ENCODE assay signal across 9 cellular contexts in genomic region chr4:180827193-180827592, GRCh38.
DNase-seq lines count a peak whose midpoint lies in the region; ATAC-seq, FAIRE-seq and TF ChIP-seq lines count a peak whose summit lies in the region.
"Had no signal": no experiment of that assay in that cellular context is flagged by ENCODE, and none has a peak within 500 bp of the region (broad histone marks: within the 10 kb centered on the region; RNA-seq: fewer than 3 reads in every experiment).

No MANE protein-coding gene starts in this region.

- H3K27ac ChIP-seq in SJSA1 = peak overlapping the region; percentile 27; the same call in 1 of the 2 replicates
- H3K27ac ChIP-seq in gastroesophageal sphincter = no peak overlapping the region

- ATAC-seq in gastroesophageal sphincter (no peak), HG03432 (IDR thresholded peaks at IDR 0.05; ENCODE audit: unreplicated experiment) (no peak)

- no peak for TF ChIP-seq CTCF in gastroesophageal sphincter (IDR thresholded peaks at IDR 0.05)

- 24 to 53% methylated on average over 4 of the region's 4 CpGs for WGBS in gastroesophageal sphincter (ENCODE audit: low coverage in 1 of 2), 2 donors

- TF ChIP-seq EP300 in gastroesophageal sphincter (IDR thresholded peaks at IDR 0.05) = no peak

- H3K4me1 ChIP-seq in SJSA1 (replicated peaks) (peaks cover 14% of the 10 kb centered on the region; the same call in 1 of the 2 replicates), gastroesophageal sphincter (peaks cover 0 to 12% (median 0%) of the 10 kb centered on the region in 3 donors)

- TF ChIP-seq POLR2A in gastroesophageal sphincter (IDR thresholded peaks at IDR 0.05) (no peak), GM12892 (IDR thresholded peaks at IDR 0.05; ENCODE audit: low read depth, low read length) (no peak)

- peaks cover 2% of the 10 kb centered on the region for H3K9me3 Mint-ChIP-seq in activated T-cell treated with anti-CD3 and anti-CD28 coated beads, Interleukin-2, amount 50 U/mL, for 24 hours

- DNase-seq in GM03348 (ENCODE audit: low spot score) = peak; percentile 35
- no peak for DNase-seq in SJSA1 (ENCODE audit: low read depth in 1 of 2, low spot score in 2 of 2)
- DNase-seq in retina = peak; percentile 32
- DNase-seq in GM12892 (ENCODE audit: insufficient read length) = no peak
- DNase-seq in activated T-cell treated with anti-CD3 and anti-CD28 coated beads, Interleukin-2, amount 50 U/mL, for 24 hours = no peak
- DNase-seq in NCI-H1930 (lab: John Stamatoyannopoulos, UW) = no peak
- DNase-seq: T1000 had no signal

- FAIRE-seq in GM12892 (lab: Jason Lieb, UNC) = no peak

- no peaks in the 10 kb centered on the region for H3K27me3 Mint-ChIP-seq in activated T-cell treated with anti-CD3 and anti-CD28 coated beads, Interleukin-2, amount 50 U/mL, for 24 hours

- H3K27me3 ChIP-seq in SJSA1 (replicated peaks) (no peaks in the 10 kb centered on the region), gastroesophageal sphincter (no peaks in the 10 kb centered on the region)

- no peak overlapping the region for H3K27ac Mint-ChIP-seq in activated T-cell treated with anti-CD3 and anti-CD28 coated beads, Interleukin-2, amount 50 U/mL, for 24 hours

- peaks cover 1% of the 10 kb centered on the region for H3K4me1 Mint-ChIP-seq in activated T-cell treated with anti-CD3 and anti-CD28 coated beads, Interleukin-2, amount 50 U/mL, for 24 hours (ENCODE audit: low read depth)

- no peak overlapping the region for H3K4me3 Mint-ChIP-seq in activated T-cell treated with anti-CD3 and anti-CD28 coated beads, Interleukin-2, amount 50 U/mL, for 24 hours

- H3K9me3 ChIP-seq in SJSA1 (replicated peaks) (no peaks in the 10 kb centered on the region), gastroesophageal sphincter (no peaks in the 10 kb centered on the region)

- no peaks in the 10 kb centered on the region for H3K36me3 ChIP-seq in SJSA1
- no peaks in the 10 kb centered on the region for H3K36me3 ChIP-seq in gastroesophageal sphincter

- H3K36me3 Mint-ChIP-seq in activated T-cell treated with anti-CD3 and anti-CD28 coated beads, Interleukin-2, amount 50 U/mL, for 24 hours (ENCODE audit: low read depth) = no peaks in the 10 kb centered on the region

- H3K4me3 ChIP-seq in SJSA1 = no peak overlapping the region
- peak overlapping the region; percentile 36 to 42 for H3K4me3 ChIP-seq in gastroesophageal sphincter

Comparison
In these comparisons a context has a peak if more than half of its experiments do, and no peak if none do; other contexts are left out.
1. DNase-seq: peak in GM03348 (single experiment) and retina (single experiment); none in SJSA1 (0 of 2), GM12892 (single experiment), activated T-cell treated with anti-CD3 and anti-CD28 coated beads, Interleukin-2, amount 50 U/mL, for 24 hours (single experiment) and NCI-H1930 (0 of 2).